In genomic region chr10:59814878-59815277, GRCh38 we compare ENCODE assay signal across 20 cellular contexts.
DNase-seq lines count a peak whose midpoint lies in the region; ATAC-seq lines count a peak whose summit lies in the region.
"Had no signal": no experiment of that assay in that cellular context is flagged by ENCODE, and none has a peak within 500 bp of the region (broad histone marks: within the 10 kb centered on the region; RNA-seq: fewer than 3 reads in every experiment).

No MANE protein-coding gene starts in this region.

- no peak overlapping the region for H3K27ac ChIP-seq in caudate nucleus (ENCODE audit: low read depth, low read length)
- H3K27ac ChIP-seq: SK-N-MC had no signal

- no peak overlapping the region for H3K4me3 Mint-ChIP-seq in memory B cell
- H3K4me3 Mint-ChIP-seq: B cell; CD4-positive, alpha-beta memory T cell had no signal

- no peak for DNase-seq in memory B cell (ENCODE audit: low spot score in 2 of 2)
- no peak for DNase-seq in caudate nucleus (lab: John Stamatoyannopoulos, UW)
- no peak for DNase-seq in hepatic stellate cell (ENCODE audit: low spot score)
- no peak for DNase-seq in NCI-H2196 treated with DMSO at 0.1 percent for 48 hours (lab: John Stamatoyannopoulos, UW; ENCODE audit: unreplicated experiment)
- DNase-seq: ACHN; CD4-positive, alpha-beta memory T cell; DND-41; GDM1; KG1; NCI-H1092; NCI-H1694; NCI-H446; NCI-H774; T-helper 1 cell had no signal

- H3K9me3 Mint-ChIP-seq in memory B cell = no peaks in the 10 kb centered on the region
- H3K9me3 Mint-ChIP-seq: CD4-positive, alpha-beta memory T cell had no signal

- H3K4me1 Mint-ChIP-seq in memory B cell = peaks cover 9% of the 10 kb centered on the region

- H3K27ac Mint-ChIP-seq in memory B cell = peak overlapping the region; percentile 38
- H3K27ac Mint-ChIP-seq: B cell had no signal

- no peaks in the 10 kb centered on the region for H3K27me3 Mint-ChIP-seq in memory B cell
- H3K27me3 Mint-ChIP-seq: B cell; CD4-positive, alpha-beta memory T cell had no signal

- peak; percentile 88 for ATAC-seq in GM18508 (IDR thresholded peaks at IDR 0.05; ENCODE audit: insufficient read depth, unreplicated experiment)
- ATAC-seq in GM21619 (IDR thresholded peaks at IDR 0.05; ENCODE audit: unreplicated experiment) = peak; percentile 71
- ATAC-seq in HG03039 (IDR thresholded peaks at IDR 0.05; ENCODE audit: unreplicated experiment) = peak; percentile 84
- no peak for ATAC-seq in memory B cell (ENCODE audit: low read depth)
- ATAC-seq in GM19467 (IDR thresholded peaks at IDR 0.05; ENCODE audit: unreplicated experiment) = no peak

- H3K36me3 Mint-ChIP-seq in memory B cell = peaks cover 32% of the 10 kb centered on the region

Comparison
In these comparisons a context has a peak if more than half of its experiments do, and no peak if none do; other contexts are left out.
1. ATAC-seq: peak in GM18508 (single experiment), GM21619 (single experiment) and HG03039 (single experiment); none in memory B cell (single experiment) and GM19467 (single experiment).